In the genomic region with DNA sequence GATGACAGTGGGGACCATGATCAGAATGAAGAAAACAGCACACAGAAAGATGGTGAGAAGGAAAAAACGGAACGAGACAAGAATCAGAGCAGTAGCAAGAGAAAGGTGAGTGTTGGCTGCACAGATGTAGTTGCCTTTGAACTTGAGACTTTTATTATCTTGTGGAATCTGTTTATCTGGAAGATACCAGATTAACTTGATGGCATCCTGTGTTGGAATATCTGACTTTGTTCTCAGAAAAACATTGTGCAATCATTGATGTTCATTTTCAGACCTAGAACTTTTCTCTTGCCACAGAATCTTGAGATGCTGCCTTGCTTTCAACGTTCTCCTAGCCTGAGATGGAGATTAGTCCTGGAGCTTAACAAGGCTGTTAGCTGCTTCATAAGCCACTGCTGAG, we compare ENCODE assay signal across 18 cellular contexts. TPM values are rescaled to one million over a fixed set of nuclear protein-coding genes. Genes with fewer than 3 reads are reported as not detected.
DNase-seq lines count a peak whose midpoint lies in the region; ATAC-seq, FAIRE-seq and TF ChIP-seq lines count a peak whose summit lies in the region.
"Had no signal": no experiment of that assay in that cellular context is flagged by ENCODE, and none has a peak within 500 bp of the region (broad histone marks: within the 10 kb centered on the region; RNA-seq: fewer than 3 reads in every experiment).

No MANE protein-coding gene starts in this region.

- intact Hi-C loops in CD8-positive, alpha-beta T cell (cut with DNase I, micrococcal nuclease) = loop anchor here in 1 of 2 experiments (10.0 kb wide), 1 partner anchor 1042 kb away; no protein-coding TSS in a partner anchor
- intact Hi-C loops in IMR-90 (cut with micrococcal nuclease) (no loop called here), endothelial cell of umbilical vein (cut with micrococcal nuclease) (no loop called here)
- intact Hi-C loops in activated T-helper 2 cell treated with anti-CD3 and anti-CD28 coated beads, Interferon-gamma antibody, Interleukin-2, Interleukin-4, amounts not matched to agents 10 μg/mL and 5 μg/mL and 100 μg/mL, durations not matched to agents 14 hours and 24 hours and 36 hours (cut with micrococcal nuclease) = no loop called here

- TF ChIP-seq POLR2A in IMR-90 (IDR thresholded peaks at IDR 0.05; ENCODE audit: low read depth, low read length) (no peak), endothelial cell of umbilical vein (IDR thresholded peaks at IDR 0.05; ENCODE audit: low read depth, low read length) (no peak)

- no peak overlapping the region for H3K4me3 Mint-ChIP-seq in CD8-positive, alpha-beta T cell
- H3K4me3 Mint-ChIP-seq in activated T-helper 2 cell treated with anti-CD3 and anti-CD28 coated beads, Interferon-gamma antibody, Interleukin-2, Interleukin-4, amounts not matched to agents 10 μg/mL and 5 μg/mL and 100 μg/mL, durations not matched to agents 14 hours and 24 hours and 36 hours (ENCODE audit: low read depth) = no peak overlapping the region

- H4K20me1 ChIP-seq in IMR-90 (ENCODE audit: insufficient read depth, low read length) (peaks cover 43% of the 10 kb centered on the region; the same call in 1 of the 2 replicates), endothelial cell of umbilical vein (replicated peaks; ENCODE audit: control insufficient read depth, extremely low read depth, insufficient read depth, low read length) (no peaks in the 10 kb centered on the region)

- H3K9me1 ChIP-seq in IMR-90 (ENCODE audit: insufficient read depth, low read length) (peaks cover 10% of the 10 kb centered on the region), endothelial cell of umbilical vein (replicated peaks; ENCODE audit: control insufficient read depth, extremely low read depth, insufficient read depth, low read length) (no peaks in the 10 kb centered on the region)

- no peak overlapping the region for H2BK5ac ChIP-seq in IMR-90 (ENCODE audit: low read depth, low read length, poor library complexity, severe bottlenecking)

- H3K27me3 Mint-ChIP-seq in CD8-positive, alpha-beta T cell (ENCODE audit: low read depth) = no peaks in the 10 kb centered on the region
- no peaks in the 10 kb centered on the region for H3K27me3 Mint-ChIP-seq in activated T-helper 2 cell treated with anti-CD3 and anti-CD28 coated beads, Interferon-gamma antibody, Interleukin-2, Interleukin-4, amounts not matched to agents 10 μg/mL and 5 μg/mL and 100 μg/mL, durations not matched to agents 14 hours and 24 hours and 36 hours (ENCODE audit: low read depth)

- no peak overlapping the region for H4K8ac ChIP-seq in IMR-90 (ENCODE audit: low read depth in 2 of 2, low read length in 2 of 2)

- H3K36me3 ChIP-seq in CD8-positive, alpha-beta T cell (ENCODE audit: insufficient read depth, low read length) = peaks cover 18% of the 10 kb centered on the region
- peaks cover 28% of the 10 kb centered on the region for H3K36me3 ChIP-seq in IMR-90 (ENCODE audit: control insufficient read depth, insufficient read depth, low read length)
- H3K36me3 ChIP-seq in endothelial cell of umbilical vein (ENCODE audit: control insufficient read depth in 2 of 2, extremely low read depth in 1 of 2, insufficient read depth in 2 of 2, low read length in 2 of 2) = peaks cover 11 to 24% of the 10 kb centered on the region in 2 experiments

- H3K4me2 ChIP-seq in IMR-90 (ENCODE audit: low read depth, low read length) (no peak overlapping the region), endothelial cell of umbilical vein (ENCODE audit: insufficient read depth, low read length) (no peak overlapping the region)
- H3K4me2 ChIP-seq: SK-N-SH had no signal

- FAIRE-seq in endothelial cell of umbilical vein (lab: Jason Lieb, UNC) = peak; percentile 24
- FAIRE-seq: H1 had no signal

- no peak overlapping the region for H3K9ac ChIP-seq in IMR-90 (ENCODE audit: low read depth, low read length)
- H3K9ac ChIP-seq in endothelial cell of umbilical vein (replicated peaks; ENCODE audit: extremely low read depth, insufficient read depth, low read length) = no peak overlapping the region
- H3K9ac ChIP-seq: SK-N-SH had no signal

- BruUV-seq in IMR-90 (replicated peaks; lab: Mats Ljungman, UMichigan) (no TSS peak), endothelial cell of umbilical vein (replicated peaks; lab: Mats Ljungman, UMichigan) (no TSS peak)

- H3K79me1 ChIP-seq in IMR-90 (ENCODE audit: low read depth in 1 of 2, low read length in 2 of 2) = peaks cover 28 to 71% of the 10 kb centered on the region in 2 experiments

- H3K36me3 Mint-ChIP-seq in CD8-positive, alpha-beta T cell = peaks cover 80% of the 10 kb centered on the region
- peaks cover 78% of the 10 kb centered on the region for H3K36me3 Mint-ChIP-seq in activated T-helper 2 cell treated with anti-CD3 and anti-CD28 coated beads, Interferon-gamma antibody, Interleukin-2, Interleukin-4, amounts not matched to agents 10 μg/mL and 5 μg/mL and 100 μg/mL, durations not matched to agents 14 hours and 24 hours and 36 hours (ENCODE audit: low read depth)

- H2BK20ac ChIP-seq in IMR-90 (ENCODE audit: low read depth, low read length) = no peak overlapping the region

- H2AFZ ChIP-seq in IMR-90 (replicated peaks; ENCODE audit: low read length, poor library complexity) = no peak overlapping the region
- H2AFZ ChIP-seq in endothelial cell of umbilical vein (ENCODE audit: low read depth, low read length) = no peak overlapping the region

- H3K18ac ChIP-seq in IMR-90 (ENCODE audit: low read depth, low read length) = no peak overlapping the region

- no peaks in the 10 kb centered on the region for H3K9me3 ChIP-seq in CD8-positive, alpha-beta T cell (ENCODE audit: low read length)
- H3K9me3 ChIP-seq in IMR-90 (ENCODE audit: control insufficient read depth, insufficient read depth, low read length) (no peaks in the 10 kb centered on the region), endothelial cell of umbilical vein (replicated peaks; ENCODE audit: control insufficient read depth, insufficient read depth, low read length) (no peaks in the 10 kb centered on the region)
- H3K9me3 ChIP-seq: SK-N-SH had no signal

- peaks cover 14% of the 10 kb centered on the region for H3K4me1 ChIP-seq in CD8-positive, alpha-beta T cell (ENCODE audit: insufficient read depth, low read length)
- H3K4me1 ChIP-seq in IMR-90 (ENCODE audit: control insufficient read depth, insufficient read depth, low read length) (no peaks in the 10 kb centered on the region), endothelial cell of umbilical vein (ENCODE audit: control insufficient read depth, extremely low read depth, insufficient read depth, low read length) (peaks cover 5% of the 10 kb centered on the region)

- no peak for TF ChIP-seq CTCF in CD8-positive, alpha-beta T cell (IDR thresholded peaks at IDR 0.05)
- TF ChIP-seq CTCF in IMR-90 (conservative IDR thresholded peaks at IDR 0.05; ENCODE audit: low read depth, low read length) = no peak
- TF ChIP-seq CTCF in endothelial cell of umbilical vein (IDR thresholded peaks at IDR 0.05; ENCODE audit: extremely low read depth in 1 of 2, insufficient read depth in 1 of 2, low read depth in 1 of 2, low read length in 2 of 2) = no peak

- peaks cover 44% of the 10 kb centered on the region for H3K4me1 Mint-ChIP-seq in CD8-positive, alpha-beta T cell (ENCODE audit: low read depth)
- H3K4me1 Mint-ChIP-seq in activated T-helper 2 cell treated with anti-CD3 and anti-CD28 coated beads, Interferon-gamma antibody, Interleukin-2, Interleukin-4, amounts not matched to agents 10 μg/mL and 5 μg/mL and 100 μg/mL, durations not matched to agents 14 hours and 24 hours and 36 hours (ENCODE audit: low read depth) = peaks cover 43% of the 10 kb centered on the region

- H4K5ac ChIP-seq in IMR-90 (ENCODE audit: low read depth, low read length) = no peak overlapping the region

- H3K79me2 ChIP-seq in endothelial cell of umbilical vein (ENCODE audit: control insufficient read depth, insufficient read depth, low read length) = peaks cover 53% of the 10 kb centered on the region

- WGBS in IMR-90 (ENCODE audit: extremely low coverage in 2 of 2, insufficient read length in 1 of 2), 2 experiments = 100% methylated on average over 2 of the region's 3 CpGs; no CpG with 5 or more reads in 1 of the 2 experiments

- H3K23ac ChIP-seq in IMR-90 (ENCODE audit: low read depth, low read length) = no peak overlapping the region

- no peak overlapping the region for H2AK9ac ChIP-seq in IMR-90 (replicated peaks; ENCODE audit: low read depth, low read length, poor library complexity)

- H2AK5ac ChIP-seq in IMR-90 (ENCODE audit: low read depth, low read length) = no peak overlapping the region

- no peak overlapping the region for H2BK120ac ChIP-seq in IMR-90 (ENCODE audit: low read depth, low read length)

- dilution Hi-C loops in IMR-90 (cut with HindIII; ENCODE audit: low sequenced_read_pairs, unreplicated experiment) = no loop called here
- dilution Hi-C loops in endothelial cell of umbilical vein (cut with MboI; ENCODE audit: extremely low pct_ligation_motif_present, low sequenced_read_pairs) = no loop called here

- POLR2A ChIA-PET in CD8-positive, alpha-beta T cell (lab: Charles Lee) = no interaction called here
- POLR2A ChIA-PET in IMR-90 (lab: Charles Lee; ENCODE audit: unreplicated experiment) (no interaction called here), endothelial cell of umbilical vein (lab: Charles Lee) (no interaction called here)

- H3K14ac ChIP-seq in IMR-90 (replicated peaks; ENCODE audit: low read depth, low read length) = no peak overlapping the region

- no peak overlapping the region for H3K27ac ChIP-seq in CD8-positive, alpha-beta T cell (ENCODE audit: low read depth, low read length)
- H3K27ac ChIP-seq in IMR-90 (ENCODE audit: insufficient read depth, low read length) = no peak overlapping the region
- H3K27ac ChIP-seq in endothelial cell of umbilical vein (ENCODE audit: insufficient read depth, low read depth, low read length) = no peak overlapping the region

- ATAC-seq in CD8-positive, alpha-beta T cell = no peak
- ATAC-seq in IMR-90 (ENCODE audit: low read depth) (no peak), GM18907 (IDR thresholded peaks at IDR 0.05; ENCODE audit: unreplicated experiment) (no peak)

- in situ Hi-C loops in IMR-90 (cut with MboI; ENCODE audit: low sequenced_read_pairs) = no loop called here

- TF ChIP-seq RAD21 in IMR-90 (IDR thresholded peaks at IDR 0.05; ENCODE audit: low read length) = no peak

- H3K27ac Mint-ChIP-seq in CD8-positive, alpha-beta T cell = peak overlapping the region; percentile 3
- H3K27ac Mint-ChIP-seq in activated T-helper 2 cell treated with anti-CD3 and anti-CD28 coated beads, Interferon-gamma antibody, Interleukin-2, Interleukin-4, amounts not matched to agents 10 μg/mL and 5 μg/mL and 100 μg/mL, durations not matched to agents 14 hours and 24 hours and 36 hours = peak overlapping the region; percentile 83

- H3K27me3 ChIP-seq in CD8-positive, alpha-beta T cell (ENCODE audit: insufficient read depth, low read length) = no peaks in the 10 kb centered on the region
- H3K27me3 ChIP-seq in IMR-90 (ENCODE audit: control insufficient read depth, insufficient read depth, low read length) (no peaks in the 10 kb centered on the region), endothelial cell of umbilical vein (ENCODE audit: control insufficient read depth in 2 of 2, insufficient read depth in 2 of 2, low read length in 2 of 2) (no peaks in the 10 kb centered on the region)

- no peak overlapping the region for H3K4ac ChIP-seq in IMR-90 (ENCODE audit: low read depth, low read length)

- no peak overlapping the region for H4K91ac ChIP-seq in IMR-90 (ENCODE audit: insufficient read depth, low read depth, low read length)

- CTCF ChIA-PET in CD8-positive, alpha-beta T cell (lab: Charles Lee) = no interaction called here
- CTCF ChIA-PET in IMR-90 (lab: Yijun Ruan, JAX) (no interaction called here), endothelial cell of umbilical vein (lab: Charles Lee) (no interaction called here)

- H2BK15ac ChIP-seq in IMR-90 (ENCODE audit: low read depth, low read length) = no peak overlapping the region

- no peak overlapping the region for H3K56ac ChIP-seq in IMR-90 (ENCODE audit: extremely low read depth, insufficient read depth, low read length)

- no peak overlapping the region for H3K4me3 ChIP-seq in CD8-positive, alpha-beta T cell (ENCODE audit: low read depth, low read length)
- H3K4me3 ChIP-seq in IMR-90 (ENCODE audit: insufficient read depth, low read depth, low read length) = no peak overlapping the region
- no peak overlapping the region for H3K4me3 ChIP-seq in endothelial cell of umbilical vein (replicated peaks in 1 of 3; ENCODE audit: insufficient read depth in 1 of 3, low read depth in 1 of 3, low read length in 3 of 3)

- no peaks in the 10 kb centered on the region for H3K9me3 Mint-ChIP-seq in CD8-positive, alpha-beta T cell
- no peaks in the 10 kb centered on the region for H3K9me3 Mint-ChIP-seq in activated T-helper 2 cell treated with anti-CD3 and anti-CD28 coated beads, Interferon-gamma antibody, Interleukin-2, Interleukin-4, amounts not matched to agents 10 μg/mL and 5 μg/mL and 100 μg/mL, durations not matched to agents 14 hours and 24 hours and 36 hours

- no peak for DNase-seq in CD8-positive, alpha-beta T cell
- DNase-seq in IMR-90 (no peak), endothelial cell of umbilical vein (ENCODE audit: low read depth, low spot score) (no peak), HK-2 (ENCODE audit: unreplicated experiment) (no peak)
- no peak for DNase-seq in activated T-helper 2 cell treated with anti-CD3 and anti-CD28 coated beads, Interferon-gamma antibody, Interleukin-2, Interleukin-4, amounts not matched to agents 10 μg/mL and 5 μg/mL and 100 μg/mL, durations not matched to agents 14 hours and 24 hours and 36 hours (ENCODE audit: low spot score)
- DNase-seq in central memory CD4-positive, alpha-beta T cell = no peak
- DNase-seq: ACHN, C1 segment of cervical spinal cord, DMS79 treated with DMSO at 0.1 percent for 48 hours, NCI-H187, NCI-H2107, NCI-H510A treated with DMSO at 0.1 percent for 48 hours, NCI-H82, OCI-M1, SHP77, SK-N-SH had no signal

RNA-seq across cellular contexts. Expression of a gene that starts 5.9 kb away (rescaled TPM):
- total RNA-seq in CD8-positive, alpha-beta T cell = 10 to 100 TPM; 53.8 to 55.2 TPM
- total RNA-seq in IMR-90 (2012; rRNA removed) (105 and 149 TPM in 2 replicates), endothelial cell of umbilical vein (96.5 and 96.9 TPM in 2 replicates)
- polyA plus RNA-seq in IMR-90 (2012; rRNA removed) (44.0 and 52.1 TPM in 2 replicates), endothelial cell of umbilical vein (31.7 and 50.0 TPM in 2 replicates)
- 18.7 and 36.1 TPM in 2 replicates for polyA plus RNA-seq in IMR-90 (2012; cell fraction: cytosol; rRNA removed)
- polyA plus RNA-seq in IMR-90 (2012; cell fraction: nucleus; rRNA removed; ENCODE audit: low replicate concordance) = 28.5 and 89.1 TPM in 2 replicates
- 85.0 and 88.4 TPM in 2 replicates for total RNA-seq in activated T-helper 2 cell treated with anti-CD3 and anti-CD28 coated beads, Interferon-gamma antibody, Interleukin-2, Interleukin-4, amounts not matched to agents 10 μg/mL and 5 μg/mL and 100 μg/mL, durations not matched to agents 14 hours and 24 hours and 36 hours
- polyA plus RNA-seq in endothelial cell of umbilical vein (2011; cell fraction: cytosol; rRNA removed) = 51.9 and 59.4 TPM in 2 replicates
- 73.0 and 98.1 TPM in 2 replicates for polyA plus RNA-seq in endothelial cell of umbilical vein (2011; cell fraction: nucleus; rRNA removed)
- polyA plus RNA-seq in endothelial cell of umbilical vein (2012) = 130 and 144 TPM in 2 replicates
- 38.2 and 44.9 TPM in 2 replicates for polyA minus RNA-seq in endothelial cell of umbilical vein
- 17.1 TPM for polyA minus RNA-seq in endothelial cell of umbilical vein (2011; cell fraction: cytosol; rRNA and poly(A)+ RNA removed)
- polyA minus RNA-seq in endothelial cell of umbilical vein (2011; cell fraction: nucleus; rRNA and poly(A)+ RNA removed) = 42.8 and 44.9 TPM in 2 replicates

RNA-seq across cellular contexts. Expression of a gene that starts 6.1 kb away (rescaled TPM):
- 10 to 100 TPM; 16.5 to 17.2 TPM for total RNA-seq in CD8-positive, alpha-beta T cell
- total RNA-seq in IMR-90 (2012; rRNA removed) (2.7 and 2.8 TPM in 2 replicates), endothelial cell of umbilical vein (2.9 and 3.3 TPM in 2 replicates)
- polyA plus RNA-seq in IMR-90 (2012; rRNA removed) (2.4 and 2.9 TPM in 2 replicates), endothelial cell of umbilical vein (1.2 and 1.6 TPM in 2 replicates)
- polyA plus RNA-seq in IMR-90 (2012; cell fraction: cytosol; rRNA removed) = 0.70 and 0.74 TPM in 2 replicates
- polyA plus RNA-seq in IMR-90 (2012; cell fraction: nucleus; rRNA removed; ENCODE audit: low replicate concordance) = 1.3 and 6.0 TPM in 2 replicates
- 7.4 and 9.1 TPM in 2 replicates for total RNA-seq in activated T-helper 2 cell treated with anti-CD3 and anti-CD28 coated beads, Interferon-gamma antibody, Interleukin-2, Interleukin-4, amounts not matched to agents 10 μg/mL and 5 μg/mL and 100 μg/mL, durations not matched to agents 14 hours and 24 hours and 36 hours
- 1.5 TPM in 2 replicates for polyA plus RNA-seq in endothelial cell of umbilical vein (2011; cell fraction: cytosol; rRNA removed)
- 4.8 and 6.3 TPM in 2 replicates for polyA plus RNA-seq in endothelial cell of umbilical vein (2011; cell fraction: nucleus; rRNA removed)
- 1.9 and 2.7 TPM in 2 replicates for polyA plus RNA-seq in endothelial cell of umbilical vein (2012)
- 3.1 and 3.8 TPM in 2 replicates for polyA minus RNA-seq in endothelial cell of umbilical vein
- 1.7 TPM for polyA minus RNA-seq in endothelial cell of umbilical vein (2011; cell fraction: cytosol; rRNA and poly(A)+ RNA removed)
- polyA minus RNA-seq in endothelial cell of umbilical vein (2011; cell fraction: nucleus; rRNA and poly(A)+ RNA removed) = 8.4 and 10.9 TPM in 2 replicates

RNA-seq across cellular contexts. Expression of a gene that starts 16.9 kb away (rescaled TPM):
- total RNA-seq in CD8-positive, alpha-beta T cell = not detected
- total RNA-seq in IMR-90 (2012; rRNA removed) = not detected in 2 replicates
- polyA plus RNA-seq in IMR-90 (2012; rRNA removed) = not detected in 2 replicates
- not detected in 2 replicates for polyA plus RNA-seq in IMR-90 (2012; cell fraction: cytosol; rRNA removed)
- not detected in 2 replicates for polyA plus RNA-seq in IMR-90 (2012; cell fraction: nucleus; rRNA removed; ENCODE audit: low replicate concordance)
- not detected in 2 replicates for total RNA-seq in activated T-helper 2 cell treated with anti-CD3 and anti-CD28 coated beads, Interferon-gamma antibody, Interleukin-2, Interleukin-4, amounts not matched to agents 10 μg/mL and 5 μg/mL and 100 μg/mL, durations not matched to agents 14 hours and 24 hours and 36 hours
- not detected in 2 replicates for total RNA-seq in endothelial cell of umbilical vein
- not detected in 2 replicates for polyA plus RNA-seq in endothelial cell of umbilical vein
- not detected in 2 replicates for polyA plus RNA-seq in endothelial cell of umbilical vein (2011; cell fraction: cytosol; rRNA removed)
- not detected in 2 replicates for polyA plus RNA-seq in endothelial cell of umbilical vein (2011; cell fraction: nucleus; rRNA removed)
- polyA plus RNA-seq in endothelial cell of umbilical vein (2012) = not detected in 2 replicates
- not detected in 2 replicates for polyA minus RNA-seq in endothelial cell of umbilical vein
- polyA minus RNA-seq in endothelial cell of umbilical vein (2011; cell fraction: cytosol; rRNA and poly(A)+ RNA removed) = not detected
- polyA minus RNA-seq in endothelial cell of umbilical vein (2011; cell fraction: nucleus; rRNA and poly(A)+ RNA removed) = not detected in 2 replicates
- total RNA-seq: H1 had no signal
- polyA plus RNA-seq: SK-N-SH had no signal

RNA-seq across cellular contexts. Expression of a gene that starts 30.5 kb away (rescaled TPM):
- total RNA-seq in CD8-positive, alpha-beta T cell = not detected
- not detected in 2 replicates for total RNA-seq in IMR-90 (2012; rRNA removed)
- polyA plus RNA-seq in IMR-90 (2012; rRNA removed) = not detected in 2 replicates
- not detected in 2 replicates for polyA plus RNA-seq in IMR-90 (2012; cell fraction: cytosol; rRNA removed)
- polyA plus RNA-seq in IMR-90 (2012; cell fraction: nucleus; rRNA removed; ENCODE audit: low replicate concordance) = not detected in 2 replicates
- not detected in 2 replicates for total RNA-seq in activated T-helper 2 cell treated with anti-CD3 and anti-CD28 coated beads, Interferon-gamma antibody, Interleukin-2, Interleukin-4, amounts not matched to agents 10 μg/mL and 5 μg/mL and 100 μg/mL, durations not matched to agents 14 hours and 24 hours and 36 hours
- not detected in 2 replicates for total RNA-seq in endothelial cell of umbilical vein
- not detected in 2 replicates for polyA plus RNA-seq in endothelial cell of umbilical vein
- polyA plus RNA-seq in endothelial cell of umbilical vein (2011; cell fraction: cytosol; rRNA removed) = not detected in 2 replicates
- not detected in 2 replicates for polyA plus RNA-seq in endothelial cell of umbilical vein (2011; cell fraction: nucleus; rRNA removed)
- not detected in 2 replicates for polyA plus RNA-seq in endothelial cell of umbilical vein (2012)
- polyA minus RNA-seq in endothelial cell of umbilical vein = not detected in 2 replicates
- not detected for polyA minus RNA-seq in endothelial cell of umbilical vein (2011; cell fraction: cytosol; rRNA and poly(A)+ RNA removed)
- not detected in 2 replicates for polyA minus RNA-seq in endothelial cell of umbilical vein (2011; cell fraction: nucleus; rRNA and poly(A)+ RNA removed)
- total RNA-seq: H1 had no signal

RNA-seq across cellular contexts. Expression of a gene that starts 36.2 kb away (rescaled TPM):
- not detected for total RNA-seq in CD8-positive, alpha-beta T cell
- total RNA-seq in IMR-90 (2012; rRNA removed) (not detected in 2 replicates), endothelial cell of umbilical vein (not detected in 2 replicates)
- polyA plus RNA-seq in IMR-90 (2012; rRNA removed) (not detected in 2 replicates), endothelial cell of umbilical vein (not detected in 2 replicates)
- not detected in 2 replicates for polyA plus RNA-seq in IMR-90 (2012; cell fraction: cytosol; rRNA removed)
- polyA plus RNA-seq in IMR-90 (2012; cell fraction: nucleus; rRNA removed; ENCODE audit: low replicate concordance) = not detected in 2 replicates
- total RNA-seq in activated T-helper 2 cell treated with anti-CD3 and anti-CD28 coated beads, Interferon-gamma antibody, Interleukin-2, Interleukin-4, amounts not matched to agents 10 μg/mL and 5 μg/mL and 100 μg/mL, durations not matched to agents 14 hours and 24 hours and 36 hours = not detected in 2 replicates
- polyA plus RNA-seq in endothelial cell of umbilical vein (2011; cell fraction: cytosol; rRNA removed) = not detected in 2 replicates
- not detected in 2 replicates for polyA plus RNA-seq in endothelial cell of umbilical vein (2011; cell fraction: nucleus; rRNA removed)
- not detected in 2 replicates for polyA plus RNA-seq in endothelial cell of umbilical vein (2012)
- not detected in 2 replicates for polyA minus RNA-seq in endothelial cell of umbilical vein
- not detected for polyA minus RNA-seq in endothelial cell of umbilical vein (2011; cell fraction: cytosol; rRNA and poly(A)+ RNA removed)
- not detected in 2 replicates for polyA minus RNA-seq in endothelial cell of umbilical vein (2011; cell fraction: nucleus; rRNA and poly(A)+ RNA removed)
- total RNA-seq: H1 had no signal
- polyA plus RNA-seq: SK-N-SH had no signal
